ENCODE assay signal across 11 cellular contexts in the genomic region with DNA sequence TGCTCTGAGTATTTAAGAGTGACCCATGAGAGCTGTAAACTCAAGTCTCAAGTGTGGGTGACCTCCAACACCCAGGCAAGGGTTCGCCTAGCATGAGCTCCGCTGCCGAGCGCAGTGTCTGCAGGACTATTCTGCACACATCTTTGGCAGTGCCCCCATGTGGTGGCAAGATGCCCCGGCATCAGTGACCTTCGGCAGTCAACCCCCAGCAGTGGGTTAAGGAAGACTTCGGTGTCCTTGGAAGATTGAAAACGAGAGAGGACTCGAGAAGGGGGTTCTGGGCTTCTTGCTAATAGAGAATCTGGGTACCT. TPM values are rescaled to one million over a fixed set of nuclear protein-coding genes. Genes with fewer than 3 reads are reported as not detected.
DNase-seq lines count a peak whose midpoint lies in the region; ATAC-seq and TF ChIP-seq lines count a peak whose summit lies in the region.
"Had no signal": no experiment of that assay in that cellular context is flagged by ENCODE, and none has a peak within 500 bp of the region (broad histone marks: within the 10 kb centered on the region; RNA-seq: fewer than 3 reads in every experiment).

No MANE protein-coding gene starts in this region.

- H3K9me3 Mint-ChIP-seq in CD4-positive, CD25-positive, alpha-beta regulatory T cell, result peaks cover 0 to 1% (median 0%) of the 10 kb centered on the region in 7 donors
- no peaks in the 10 kb centered on the region for H3K9me3 Mint-ChIP-seq in T-helper 2 cell treated with Interferon-gamma antibody and Interleukin-4, amounts not matched to agents 5 μg/mL and 100 μg/mL, for 36 hours
- H3K9me3 Mint-ChIP-seq in memory B cell, result no peaks in the 10 kb centered on the region

- no peak overlapping the region for H3K27ac ChIP-seq in CD4-positive, CD25-positive, alpha-beta regulatory T cell (ENCODE audit: insufficient read depth, low read length, poor library complexity, severe bottlenecking)
- H3K27ac ChIP-seq: foreskin keratinocyte, thyroid gland had no signal

- H3K27ac Mint-ChIP-seq in CD4-positive, CD25-positive, alpha-beta regulatory T cell, result peak overlapping the region; percentile 52 to 91 (median 89)
- H3K27ac Mint-ChIP-seq in T-helper 2 cell treated with Interferon-gamma antibody and Interleukin-4, amounts not matched to agents 5 μg/mL and 100 μg/mL, for 36 hours, result peak overlapping the region; percentile 85
- H3K27ac Mint-ChIP-seq in memory B cell, result peak overlapping the region; percentile 73

- peaks cover 23 to 76% (median 45%) of the 10 kb centered on the region in 4 donors for H3K4me1 Mint-ChIP-seq in CD4-positive, CD25-positive, alpha-beta regulatory T cell
- peaks cover 60% of the 10 kb centered on the region for H3K4me1 Mint-ChIP-seq in T-helper 2 cell treated with Interferon-gamma antibody and Interleukin-4, amounts not matched to agents 5 μg/mL and 100 μg/mL, for 36 hours (ENCODE audit: low read depth)
- peaks cover 45% of the 10 kb centered on the region for H3K4me1 Mint-ChIP-seq in memory B cell

- H3K27me3 ChIP-seq in CD4-positive, CD25-positive, alpha-beta regulatory T cell (ENCODE audit: control insufficient read depth, insufficient read depth, low read length), result no peaks in the 10 kb centered on the region
- H3K27me3 ChIP-seq: thyroid gland had no signal

- H3K27me3 Mint-ChIP-seq in CD4-positive, CD25-positive, alpha-beta regulatory T cell, result peaks cover 4% of the 10 kb centered on the region
- peaks cover 4% of the 10 kb centered on the region for H3K27me3 Mint-ChIP-seq in T-helper 2 cell treated with Interferon-gamma antibody and Interleukin-4, amounts not matched to agents 5 μg/mL and 100 μg/mL, for 36 hours (ENCODE audit: low read depth)
- no peaks in the 10 kb centered on the region for H3K27me3 Mint-ChIP-seq in memory B cell

- ATAC-seq in CD4-positive, CD25-positive, alpha-beta regulatory T cell (ENCODE audit: low read depth in 2 of 2), result no peak
- ATAC-seq in memory B cell (ENCODE audit: low read depth) (no peak), GM19455 (IDR thresholded peaks at IDR 0.05; ENCODE audit: unreplicated experiment) (no peak)
- ATAC-seq: foreskin keratinocyte had no signal

- peak overlapping the region in 3 of 4 donors; percentile 69 to 90 (median 76) for H3K4me3 Mint-ChIP-seq in CD4-positive, CD25-positive, alpha-beta regulatory T cell
- H3K4me3 Mint-ChIP-seq in T-helper 2 cell treated with Interferon-gamma antibody and Interleukin-4, amounts not matched to agents 5 μg/mL and 100 μg/mL, for 36 hours, result peak overlapping the region; percentile 77
- no peak overlapping the region for H3K4me3 Mint-ChIP-seq in memory B cell

- H3K36me3 ChIP-seq in CD4-positive, CD25-positive, alpha-beta regulatory T cell (ENCODE audit: control insufficient read depth, insufficient read depth, low read length), result no peaks in the 10 kb centered on the region
- H3K36me3 ChIP-seq: thyroid gland had no signal

- H3K4me3 ChIP-seq in CD4-positive, CD25-positive, alpha-beta regulatory T cell (ENCODE audit: low read depth, low read length), result no peak overlapping the region
- H3K4me3 ChIP-seq in GM12865 (ENCODE audit: low read depth, low read length), result no peak overlapping the region
- H3K4me3 ChIP-seq: thyroid gland had no signal

- H3K36me3 Mint-ChIP-seq in CD4-positive, CD25-positive, alpha-beta regulatory T cell, result no peaks in the 10 kb centered on the region
- peaks cover 5% of the 10 kb centered on the region for H3K36me3 Mint-ChIP-seq in T-helper 2 cell treated with Interferon-gamma antibody and Interleukin-4, amounts not matched to agents 5 μg/mL and 100 μg/mL, for 36 hours (ENCODE audit: low read depth)
- no peaks in the 10 kb centered on the region for H3K36me3 Mint-ChIP-seq in memory B cell

- peak; percentile 1 for TF ChIP-seq CTCF in GM12865 (IDR thresholded peaks at IDR 0.05; ENCODE audit: insufficient read depth, low read depth, low read length, missing control alignments)

- H3K9me3 ChIP-seq in CD4-positive, CD25-positive, alpha-beta regulatory T cell (ENCODE audit: control insufficient read depth in 2 of 2, low read length in 2 of 2), result no peaks in the 10 kb centered on the region
- H3K9me3 ChIP-seq: thyroid gland had no signal

- peaks cover 57% of the 10 kb centered on the region for H3K4me1 ChIP-seq in CD4-positive, CD25-positive, alpha-beta regulatory T cell (ENCODE audit: control insufficient read depth, insufficient read depth, low read length, poor library complexity, severe bottlenecking)

- peak in 1 of 3 donors; percentile 27 for DNase-seq in CD4-positive, CD25-positive, alpha-beta regulatory T cell
- DNase-seq in GM12865 (ENCODE audit: low read depth), result peak; percentile 22
- no peak for DNase-seq in T-helper 2 cell treated with Interferon-gamma antibody and Interleukin-4, amounts not matched to agents 5 μg/mL and 100 μg/mL, for 36 hours (ENCODE audit: low spot score)
- no peak for DNase-seq in memory B cell (ENCODE audit: low spot score in 2 of 2)
- no peak for DNase-seq in NCI-H226
- no peak for DNase-seq in hepatic stellate cell (ENCODE audit: low spot score)
- DNase-seq: activated CD4-positive, alpha-beta T cell treated with anti-CD3 and anti-CD28 coated beads for 1 hour; foreskin keratinocyte; OCI-M1; thyroid gland had no signal

RNA-seq across cellular contexts. Expression of gene RBM38, which starts 43.1 kb away (rescaled TPM):
- total RNA-seq in CD4-positive, CD25-positive, alpha-beta regulatory T cell, result 322 TPM
- 100 to 1,000 TPM in 2 of 4 donors, 10 to 100 TPM in 2; 71.9 to 163 (median 102) TPM for polyA plus RNA-seq in CD4-positive, CD25-positive, alpha-beta regulatory T cell
